8 cellular contexts compared by ENCODE assay signal in the genomic region with DNA sequence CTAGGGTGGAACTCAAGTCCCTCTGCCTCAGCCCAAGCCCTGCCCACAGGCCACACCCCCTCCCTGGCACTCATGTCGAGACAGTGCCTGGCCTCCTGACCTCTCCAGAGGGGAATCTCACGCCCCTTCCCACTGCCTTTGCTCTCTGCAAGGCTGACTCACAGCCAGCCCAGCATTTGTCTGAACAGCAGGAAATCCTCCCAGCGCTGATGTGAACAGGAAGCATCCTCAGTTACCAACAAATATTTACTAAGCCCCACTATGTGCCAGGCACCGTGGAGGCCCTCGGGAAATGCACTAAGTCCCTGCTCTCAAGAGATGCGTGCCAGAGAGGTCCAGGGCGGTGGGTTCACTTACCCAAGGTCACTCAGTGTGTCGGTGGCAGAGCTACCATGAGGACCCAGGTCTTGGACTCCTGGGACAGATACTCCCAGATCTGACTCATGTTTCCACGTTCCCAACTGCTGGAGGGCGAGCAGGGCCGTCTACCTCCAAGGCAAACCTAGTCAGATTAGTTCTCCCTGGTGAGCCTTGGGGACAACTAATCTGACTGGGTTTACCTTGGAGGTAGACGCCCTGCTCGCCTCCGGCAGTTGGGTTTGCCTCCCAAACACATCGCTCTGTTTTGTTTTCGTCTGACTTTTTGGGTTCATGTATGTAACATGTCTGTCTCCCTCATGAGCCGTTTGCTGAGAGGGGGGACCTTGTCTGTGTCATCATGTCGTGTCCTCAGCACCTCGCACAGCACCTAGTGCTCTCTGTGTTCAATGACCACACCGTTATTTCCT. TPM values are rescaled to one million over a fixed set of nuclear protein-coding genes. Genes with fewer than 3 reads are reported as not detected.
DNase-seq lines count a peak whose midpoint lies in the region; ATAC-seq and TF ChIP-seq lines count a peak whose summit lies in the region.

No MANE protein-coding gene starts in this region.

- no peaks in the 10 kb centered on the region for H3K27me3 Mint-ChIP-seq in neural crest cell (ENCODE audit: low read depth)

- H3K4me3 Mint-ChIP-seq in neural crest cell = no peak overlapping the region

- H3K9me3 Mint-ChIP-seq in neural crest cell = no peaks in the 10 kb centered on the region

- H3K4me1 Mint-ChIP-seq in neural crest cell = peaks cover 43% of the 10 kb centered on the region

- H3K4me3 ChIP-seq in Jurkat, Clone E6-1 (ENCODE audit: low read length) = peak overlapping the region; percentile 39
- peak overlapping the region in 1 of 4 donors; percentile 1 for H3K4me3 ChIP-seq in esophagus squamous epithelium

- ATAC-seq in HG03097 (IDR thresholded peaks at IDR 0.05; ENCODE audit: low FRiP score, unreplicated experiment) (no peak), HG03442 (IDR thresholded peaks at IDR 0.05; ENCODE audit: unreplicated experiment) (no peak)

- peaks cover 2% of the 10 kb centered on the region for H3K36me3 Mint-ChIP-seq in neural crest cell (ENCODE audit: low read depth)

- H3K4me1 ChIP-seq in esophagus squamous epithelium = peaks cover 30 to 76% (median 67%) of the 10 kb centered on the region in 3 donors

- DNase-seq in AG08396 (ENCODE audit: low spot score) (peak; percentile 46), esophagus squamous epithelium (lab: John Stamatoyannopoulos, UW) (no peak), neural crest cell (ENCODE audit: low read depth, low spot score) (no peak), germinal center (ENCODE audit: low spot score) (no peak)
- DNase-seq in Jurkat, Clone E6-1 (ENCODE audit: low read depth, low spot score) = no peak
- DNase-seq in activated CD8-positive, alpha-beta memory T cell treated with anti-CD3 and anti-CD28 coated beads for 24 hours = peak; percentile 62

- peak overlapping the region; percentile 71 for H3K27ac Mint-ChIP-seq in neural crest cell (ENCODE audit: unreplicated experiment)

- 36 to 37% methylated on average over 12 to 18 of the region's 20 CpGs for WGBS in esophagus squamous epithelium, 2 donors

- TF ChIP-seq CTCF in esophagus squamous epithelium (IDR thresholded peaks at IDR 0.05) = no peak
- TF ChIP-seq CTCF in neural crest cell (conservative IDR thresholded peaks at IDR 0.05) = no peak

- intact Hi-C loops in esophagus squamous epithelium (cut with DNase I) = no loop called here

- no peaks in the 10 kb centered on the region for H3K9me3 ChIP-seq in esophagus squamous epithelium

- H3K27me3 ChIP-seq in esophagus squamous epithelium = no peaks in the 10 kb centered on the region

- H3K27ac ChIP-seq in esophagus squamous epithelium = peak overlapping the region; percentile 76 to 91 (median 83)

- no peak for TF ChIP-seq POLR2A in esophagus squamous epithelium (IDR thresholded peaks at IDR 0.05)

- H3K36me3 ChIP-seq in esophagus squamous epithelium = no peaks in the 10 kb centered on the region

RNA-seq across cellular contexts. Expression of a gene that starts 7.7 kb away (rescaled TPM):
- 1,574 TPM for polyA plus RNA-seq in Jurkat, Clone E6-1 (2012; ENCODE audit: insufficient read depth, insufficient read length)
- 10 to 100 TPM in 2 of 4 donors, 1 to 10 TPM in 2; 3.8 to 31.7 (median 15.7) TPM for total RNA-seq in esophagus squamous epithelium
- total RNA-seq in neural crest cell = 8.2 and 9.0 TPM in 2 replicates

Comparison
In these comparisons a context has a peak if more than half of its experiments do, and no peak if none do; other contexts are left out.
1. DNase-seq: peak in AG08396 (single experiment) and activated CD8-positive, alpha-beta memory T cell treated with anti-CD3 and anti-CD28 coated beads for 24 hours (single experiment); none in Jurkat, Clone E6-1 (single experiment), esophagus squamous epithelium (single experiment), neural crest cell (single experiment) and germinal center (single experiment).